Comparison of ENCODE assay signal across 9 cellular contexts in genomic region chr20:17538517-17539170, GRCh38. TPM values are rescaled to one million over a fixed set of nuclear protein-coding genes. Genes with fewer than 3 reads are reported as not detected.
DNase-seq lines count a peak whose midpoint lies in the region; ATAC-seq and TF ChIP-seq lines count a peak whose summit lies in the region.
"Had no signal": no experiment of that assay in that cellular context is flagged by ENCODE, and none has a peak within 500 bp of the region (broad histone marks: within the 10 kb centered on the region; RNA-seq: fewer than 3 reads in every experiment).

No MANE protein-coding gene starts in this region.

- H3K79me2 ChIP-seq in PC-3 (ENCODE audit: low read length) (no peaks in the 10 kb centered on the region), GM23338 (replicated peaks; ENCODE audit: insufficient read depth) (no peaks in the 10 kb centered on the region)

- H3K4me1 Mint-ChIP-seq in naive B cell, result peaks cover 0 to 4% (median 0%) of the 10 kb centered on the region in 3 donors
- H3K4me1 Mint-ChIP-seq in Calu3 (ENCODE audit: low read depth, unreplicated experiment), result no peaks in the 10 kb centered on the region
- peaks cover 13% of the 10 kb centered on the region for H3K4me1 Mint-ChIP-seq in GM23338

- H3K9me3 Mint-ChIP-seq in naive B cell (no peaks in the 10 kb centered on the region), Calu3 (ENCODE audit: low read depth, unreplicated experiment) (no peaks in the 10 kb centered on the region), GM23338 (peaks cover 4% of the 10 kb centered on the region; the same call in 2 of the 3 replicates)
- H3K9me3 Mint-ChIP-seq: effector memory CD8-positive, alpha-beta T cell had no signal

- DNase-seq in NOMO-1 treated with DMSO at 0.1 percent for 48 hours (lab: John Stamatoyannopoulos, UW; ENCODE audit: unreplicated experiment) (peak; percentile 25), NOMO-1 treated with dmso at 0.1 percent for 144 hours (lab: John Stamatoyannopoulos, UW; ENCODE audit: unreplicated experiment) (no peak), PC-3 (peak; percentile 81), naive B cell (no peak), Calu3 (no peak), NCI-H1092 treated with DMSO at 0.1 percent for 48 hours (lab: John Stamatoyannopoulos, UW) (no peak), GM23338 (ENCODE audit: low spot score) (no peak)
- DNase-seq: effector memory CD8-positive, alpha-beta T cell had no signal

- H3K36me3 Mint-ChIP-seq in naive B cell (no peaks in the 10 kb centered on the region), Calu3 (ENCODE audit: insufficient read depth, unreplicated experiment) (no peaks in the 10 kb centered on the region), GM23338 (ENCODE audit: low read depth) (peaks cover 3% of the 10 kb centered on the region; the same call in 2 of the 3 replicates)

- H3K27ac Mint-ChIP-seq in naive B cell (no peak overlapping the region), Calu3 (ENCODE audit: unreplicated experiment) (no peak overlapping the region), GM23338 (no peak overlapping the region)
- H3K27ac Mint-ChIP-seq: effector memory CD8-positive, alpha-beta T cell had no signal

- no peaks in the 10 kb centered on the region for H3F3A ChIP-seq in PC-3 (ENCODE audit: low read length, unreplicated experiment)
- peaks cover 4% of the 10 kb centered on the region; the same call in 1 of the 2 replicates for H3F3A ChIP-seq in GM23338 (replicated peaks; ENCODE audit: low read depth)

- H3K9ac ChIP-seq in PC-3 (ENCODE audit: low read length), result no peak overlapping the region

- H3K27ac ChIP-seq in HEK293 (ENCODE audit: extremely low read depth, low read depth, low read length), result no peak overlapping the region
- H3K27ac ChIP-seq in PC-3 (ENCODE audit: low read length), result no peak overlapping the region
- H3K27ac ChIP-seq in GM23338 (ENCODE audit: low read depth), result no peak overlapping the region

- H3K27me3 Mint-ChIP-seq in naive B cell, result peaks cover 27 to 31% (median 29%) of the 10 kb centered on the region in 3 donors
- H3K27me3 Mint-ChIP-seq in Calu3 (ENCODE audit: unreplicated experiment), result no peaks in the 10 kb centered on the region
- H3K27me3 Mint-ChIP-seq in GM23338 (ENCODE audit: insufficient read depth, low read depth, poor library complexity), result peaks cover 6% of the 10 kb centered on the region

- H3K4me3 ChIP-seq in HEK293 (ENCODE audit: low read depth, low read length) (no peak overlapping the region), PC-3 (ENCODE audit: low read length) (no peak overlapping the region), GM23338 (no peak overlapping the region)

- intact Hi-C loops in PC-3 (cut with micrococcal nuclease) (loop anchor here (10.0 kb wide), 1 partner anchor 456 kb away; no protein-coding TSS in a partner anchor), Calu3 (cut with micrococcal nuclease; ENCODE audit: unreplicated experiment) (loop anchor here (5.0 kb wide), 2 partner anchors 34 to 69 kb away; partner anchors contain the start of gene DSTN)

- H3K9me3 ChIP-seq in HEK293 (ENCODE audit: control insufficient read depth, insufficient read depth, low read depth, low read length), result no peaks in the 10 kb centered on the region
- no peaks in the 10 kb centered on the region for H3K9me3 ChIP-seq in PC-3 (ENCODE audit: low read length)

- H3K27me3 ChIP-seq in PC-3 (ENCODE audit: low read length), result no peaks in the 10 kb centered on the region
- no peaks in the 10 kb centered on the region for H3K27me3 ChIP-seq in GM23338 (ENCODE audit: insufficient read depth)

- CTCF ChIA-PET in HEK293 (lab: Yijun Ruan, JAX), result interaction anchor here (2.7 kb wide), 1 partner anchor 79 kb away, joined by 14 read pairs; no protein-coding TSS in a partner anchor
- CTCF ChIA-PET in PC-3 (lab: Charles Lee), result no interaction called here
- CTCF ChIA-PET in Calu3 (lab: Charles Lee), result no interaction called here

- H3K9me2 ChIP-seq in PC-3 (replicated peaks; ENCODE audit: low read length), result no peaks in the 10 kb centered on the region
- H3K9me2 ChIP-seq in GM23338 (ENCODE audit: insufficient read depth), result no peaks in the 10 kb centered on the region

- ATAC-seq in PC-3 (peak; percentile 68), naive B cell (ENCODE audit: low read depth in 2 of 2) (peak; percentile 58 to 61), GM23338 (no peak)
- ATAC-seq: effector memory CD8-positive, alpha-beta T cell had no signal

- POLR2A ChIA-PET in HEK293 (lab: Yijun Ruan, JAX) (interaction anchor here (4.1 kb wide), 1 partner anchor 32 kb away, joined by 19 read pairs; the partner anchor contains the start of gene DSTN), PC-3 (lab: Charles Lee; ENCODE audit: unreplicated experiment) (no interaction called here)

- no peaks in the 10 kb centered on the region for H3K36me3 ChIP-seq in HEK293 (ENCODE audit: control insufficient read depth in 2 of 2, insufficient read depth in 1 of 2, low read length in 2 of 2)
- H3K36me3 ChIP-seq in PC-3 (ENCODE audit: low read depth, low read length), result no peaks in the 10 kb centered on the region
- H3K36me3 ChIP-seq in GM23338 (ENCODE audit: insufficient read depth), result no peaks in the 10 kb centered on the region

- no peaks in the 10 kb centered on the region for H4K20me1 ChIP-seq in PC-3 (ENCODE audit: low read length)
- H4K20me1 ChIP-seq in GM23338 (replicated peaks; ENCODE audit: insufficient read depth), result no peaks in the 10 kb centered on the region

- H3K4me3 Mint-ChIP-seq in naive B cell (no peak overlapping the region), Calu3 (ENCODE audit: low read depth, unreplicated experiment) (no peak overlapping the region), GM23338 (no peak overlapping the region)
- H3K4me3 Mint-ChIP-seq: effector memory CD8-positive, alpha-beta T cell had no signal

- H2AFZ ChIP-seq in PC-3 (ENCODE audit: low read length) (peak overlapping the region; percentile 1; the same call in 1 of the 2 replicates), GM23338 (no peak overlapping the region)

- no peak for TF ChIP-seq CTCF in HEK293 (tag by site-specific recombination; IDR thresholded peaks at IDR 0.05)
- TF ChIP-seq CTCF in PC-3 (conservative IDR thresholded peaks at IDR 0.05; ENCODE audit: low read depth, low read length), result no peak
- no peak for TF ChIP-seq CTCF in Calu3 (IDR thresholded peaks at IDR 0.05; ENCODE audit: unreplicated experiment)
- TF ChIP-seq CTCF in GM23338 (conservative IDR thresholded peaks at IDR 0.05; ENCODE audit: low read depth in 2 of 2), result no peak

- H3K4me1 ChIP-seq in HEK293 (ENCODE audit: control insufficient read depth, insufficient read depth, low read length) (no peaks in the 10 kb centered on the region; the same call in 1 of the 2 replicates), PC-3 (ENCODE audit: insufficient read depth, low read length) (peaks cover 19% of the 10 kb centered on the region), GM23338 (ENCODE audit: insufficient read depth) (peaks cover 3% of the 10 kb centered on the region)

- H3K4me2 ChIP-seq in PC-3 (ENCODE audit: low read length) (peak overlapping the region; percentile 15), GM23338 (no peak overlapping the region)

- no TSS peak for BruUV-seq in PC-3 (replicated peaks; lab: Mats Ljungman, UMichigan)
- BruUV-seq in Calu3 (replicated peaks; lab: Mats Ljungman, UMichigan), result no TSS peak

TF ChIP-seq in HEK293, 187 proteins besides CTCF, POLR2A, EP300 and RAD21 (continues in another document):
- TF ChIP-seq ZNF529 (tag by site-specific recombination; IDR thresholded peaks at IDR 0.05; ENCODE audit: insufficient replicate concordance) (no peak), ZNF223 (tag by site-specific recombination; IDR thresholded peaks at IDR 0.05) (no peak), KLF10 (tag by site-specific recombination; IDR thresholded peaks at IDR 0.05) (no peak), ZNF785 (tag by site-specific recombination; IDR thresholded peaks at IDR 0.05) (no peak)
- TF ChIP-seq, protein P1, sequence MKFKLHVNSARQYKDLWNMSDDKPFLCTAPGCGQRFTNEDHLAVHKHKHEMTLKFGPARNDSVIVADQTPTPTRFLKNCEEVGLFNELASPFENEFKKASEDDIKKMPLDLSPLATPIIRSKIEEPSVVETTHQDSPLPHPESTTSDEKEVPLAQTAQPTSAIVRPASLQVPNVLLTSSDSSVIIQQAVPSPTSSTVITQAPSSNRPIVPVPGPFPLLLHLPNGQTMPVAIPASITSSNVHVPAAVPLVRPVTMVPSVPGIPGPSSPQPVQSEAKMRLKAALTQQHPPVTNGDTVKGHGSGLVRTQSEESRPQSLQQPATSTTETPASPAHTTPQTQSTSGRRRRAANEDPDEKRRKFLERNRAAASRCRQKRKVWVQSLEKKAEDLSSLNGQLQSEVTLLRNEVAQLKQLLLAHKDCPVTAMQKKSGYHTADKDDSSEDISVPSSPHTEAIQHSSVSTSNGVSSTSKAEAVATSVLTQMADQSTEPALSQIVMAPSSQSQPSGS (tag by site-specific recombination; IDR thresholded peaks at IDR 0.05; ENCODE audit: low read depth), result 0 out of 2 replicates have a peak, but pooled peaks have one; percentile 17

TF ChIP-seq in GM23338, 12 proteins besides CTCF, POLR2A, EP300 and RAD21 (continues in another document):
- TF ChIP-seq, protein P2, sequence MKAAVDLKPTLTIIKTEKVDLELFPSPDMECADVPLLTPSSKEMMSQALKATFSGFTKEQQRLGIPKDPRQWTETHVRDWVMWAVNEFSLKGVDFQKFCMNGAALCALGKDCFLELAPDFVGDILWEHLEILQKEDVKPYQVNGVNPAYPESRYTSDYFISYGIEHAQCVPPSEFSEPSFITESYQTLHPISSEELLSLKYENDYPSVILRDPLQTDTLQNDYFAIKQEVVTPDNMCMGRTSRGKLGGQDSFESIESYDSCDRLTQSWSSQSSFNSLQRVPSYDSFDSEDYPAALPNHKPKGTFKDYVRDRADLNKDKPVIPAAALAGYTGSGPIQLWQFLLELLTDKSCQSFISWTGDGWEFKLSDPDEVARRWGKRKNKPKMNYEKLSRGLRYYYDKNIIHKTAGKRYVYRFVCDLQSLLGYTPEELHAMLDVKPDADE (IDR thresholded peaks at IDR 0.05), result no peak
- TF ChIP-seq NANOG (IDR thresholded peaks at IDR 0.05; ENCODE audit: borderline replicate concordance), result no peak
- no peak for TF ChIP-seq POLR2AphosphoS5 (IDR thresholded peaks at IDR 0.05; ENCODE audit: low read depth)
- no peak for TF ChIP-seq STAT1 (IDR thresholded peaks at IDR 0.05; ENCODE audit: unreplicated experiment)
- no peak for TF ChIP-seq EZH2 (IDR thresholded peaks at IDR 0.05; ENCODE audit: low read depth, unreplicated experiment)

RNA-seq across cellular contexts. Expression of gene BFSP1, which starts 7.5 kb away (rescaled TPM):
- 2.2 and 2.7 TPM in 2 replicates for total RNA-seq in PC-3 (2014; rRNA removed)
- under 1 TPM in 1 of 6 donors, not detected in 5; 0.16 TPM for polyA plus RNA-seq in naive B cell (ENCODE audit: low read depth in 6 of 6)
- 0.81 and 0.94 TPM in 2 replicates for total RNA-seq in Calu3 (2022)
- total RNA-seq in GM23338 (2014; rRNA removed; shearing (Covaris generic)), result 4.9 and 5.0 TPM in 2 replicates
- polyA plus RNA-seq in GM23338 (2016; fragmentation: Nextera tagmentation; extraction: Ambion mirVana), result 2.7 and 3.1 TPM in 2 replicates

RNA-seq across cellular contexts. Expression of gene DSTN, which starts 31.2 kb away (rescaled TPM):
- total RNA-seq in PC-3 (2014; rRNA removed) (177 and 182 TPM in 2 replicates), Calu3 (2022) (90.0 and 110 TPM in 2 replicates)
- polyA plus RNA-seq in naive B cell (ENCODE audit: low read depth in 6 of 6) (10 to 100 TPM; 33.8 to 58.8 (median 39.3) TPM), GM23338 (2016; fragmentation: Nextera tagmentation; extraction: Ambion mirVana) (456 and 459 TPM in 2 replicates)
- total RNA-seq in GM23338 (2014; rRNA removed; shearing (Covaris generic)), result 145 and 162 TPM in 2 replicates

Comparison
In these comparisons a context has a peak if more than half of its experiments do, and no peak if none do; other contexts are left out.
1. DNase-seq: peak in NOMO-1 treated with DMSO at 0.1 percent for 48 hours (single experiment) and PC-3 (single experiment); none in NOMO-1 treated with dmso at 0.1 percent for 144 hours (single experiment), naive B cell (single experiment), Calu3 (single experiment), NCI-H1092 treated with DMSO at 0.1 percent for 48 hours (single experiment) and GM23338 (single experiment).